Comparison of ENCODE assay signal across 20 cellular contexts in the genomic region with DNA sequence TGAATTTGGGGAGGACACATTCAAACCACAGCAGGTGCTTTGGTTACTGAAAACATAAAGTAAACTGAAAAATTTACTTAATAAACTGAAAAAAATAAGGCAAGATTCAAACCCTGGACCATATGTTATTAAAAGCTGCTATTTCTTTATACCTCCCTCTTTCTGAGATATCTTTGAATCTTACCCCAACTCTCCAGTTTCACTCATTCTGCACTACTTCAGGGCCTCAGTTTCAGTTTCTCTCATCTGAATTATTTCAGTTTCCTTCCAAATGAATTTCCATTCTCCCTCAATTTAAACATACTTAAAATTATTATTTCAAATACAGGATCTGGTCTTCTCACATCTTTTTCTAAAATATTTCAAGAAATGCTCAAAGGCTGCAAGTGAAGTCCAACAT.
"Had no signal": no experiment of that assay in that cellular context is flagged by ENCODE, and none has a peak within 500 bp of the region (broad histone marks: within the 10 kb centered on the region; RNA-seq: fewer than 3 reads in every experiment).

No MANE protein-coding gene starts in this region.

- H3K36me3 Mint-ChIP-seq: memory B cell had no signal

- H3K9me3 Mint-ChIP-seq: activated CD4-positive, alpha-beta memory T cell treated with anti-CD3 and anti-CD28 coated beads, Interleukin-2, amount 10 ng/mL, durations not matched to agents 7 days and 5 days; memory B cell; neural crest cell had no signal

- H3K27me3 ChIP-seq: tibial artery had no signal

- H3K27ac Mint-ChIP-seq: activated CD4-positive, alpha-beta memory T cell treated with anti-CD3 and anti-CD28 coated beads, Interleukin-2, amount 10 ng/mL, durations not matched to agents 7 days and 5 days; endodermal cell; memory B cell; progenitor cell of endocrine pancreas had no signal

- H3K4me3 Mint-ChIP-seq: activated CD4-positive, alpha-beta memory T cell treated with anti-CD3 and anti-CD28 coated beads, Interleukin-2, amount 10 ng/mL, durations not matched to agents 7 days and 5 days; endodermal cell; memory B cell; neural crest cell had no signal

- H3K36me3 ChIP-seq: tibial artery had no signal

- ATAC-seq: left ventricle myocardium superior had no signal

- H3K27me3 Mint-ChIP-seq: activated CD4-positive, alpha-beta memory T cell treated with anti-CD3 and anti-CD28 coated beads, Interleukin-2, amount 10 ng/mL, durations not matched to agents 7 days and 5 days had no signal

- DNase-seq: activated CD4-positive, alpha-beta memory T cell treated with anti-CD3 and anti-CD28 coated beads, Interleukin-2, amount 10 ng/mL, durations not matched to agents 7 days and 5 days; activated CD4-positive, alpha-beta T cell treated with anti-CD3 and anti-CD28 coated beads for 48 hours; activated CD4-positive, CD25-positive, alpha-beta regulatory T cell; activated CD8-positive, alpha-beta memory T cell treated with anti-CD3 and anti-CD28 coated beads, Interleukin-2, amount 50 U/mL, for 48 hours; activated naive CD4-positive, alpha-beta T cell treated with Interleukin-2 at 50 U/mL for 16 hours; amniotic stem cell; endodermal cell; foreskin fibroblast; left ventricle myocardium superior; stimulated activated CD4-positive, alpha-beta T cell treated with anti-CD3 and anti-CD28 coated beads, Interleukin-12 subunit alpha, Interleukin-12 subunit beta, amount 100 ng/mL, for 4 hours; stimulated activated CD4-positive, alpha-beta T cell treated with anti-CD3 and anti-CD28 coated beads, Interleukin-1b, Interleukin-23, amount 100 ng/mL, for 48 hours; stimulated activated CD8-positive, alpha-beta memory T cell treated with anti-CD3 and anti-CD28 coated beads, Interleukin-4, amount 100 ng/mL, for 48 hours; stimulated activated naive CD4-positive, alpha-beta T cell; substantia nigra; T1000; tibial artery had no signal

- H3K4me3 ChIP-seq: tibial artery had no signal

- H3K9me3 ChIP-seq: tibial artery had no signal

- H3K27ac ChIP-seq: epithelial cell of prostate, tibial artery had no signal
